Comparison of ENCODE assay signal across 8 cellular contexts in genomic region chr11:46006418-46007070, GRCh38.
A peak's percentile ranks its signal among the peaks of the same experiment; 100 is the strongest.
DNase-seq lines count a peak whose midpoint lies in the region; ATAC-seq lines count a peak whose summit lies in the region.

No MANE protein-coding gene starts in this region.

- intact Hi-C loops in left ventricle myocardium superior (cut with micrococcal nuclease), result no loop called here
- intact Hi-C loops in sciatic nerve (cut with DNase I), result loop anchor here (10.0 kb wide), 1 partner anchor 132 kb away; no protein-coding TSS in a partner anchor

- DNase-seq in activated CD4-positive, alpha-beta T cell treated with anti-CD3 and anti-CD28 coated beads for 4 hours, result peak; percentile 25 to 30
- no peak for DNase-seq in activated CD4-positive, alpha-beta T cell treated with anti-CD3 and anti-CD28 coated beads for 48 hours
- DNase-seq in NCI-H524 treated with DMSO at 0.1 percent for 48 hours (lab: John Stamatoyannopoulos, UW) (peak; percentile 24), amniotic epithelial cell (ENCODE audit: low read depth) (peak; percentile 72), left ventricle myocardium superior (no peak), sciatic nerve (ENCODE audit: low spot score) (no peak), mesenteric fat pad (ENCODE audit: low spot score) (no peak)

- peak; percentile 65 for ATAC-seq in HG03280 (IDR thresholded peaks at IDR 0.05; ENCODE audit: unreplicated experiment)
- ATAC-seq in left ventricle myocardium superior, result peak; percentile 83
- peak; percentile 86 for ATAC-seq in sciatic nerve

Comparison
In these comparisons a context has a peak if more than half of its experiments do, and no peak if none do; other contexts are left out.
1. DNase-seq: peak in activated CD4-positive, alpha-beta T cell treated with anti-CD3 and anti-CD28 coated beads for 4 hours (2 of 2), NCI-H524 treated with DMSO at 0.1 percent for 48 hours (single experiment) and amniotic epithelial cell (single experiment); none in activated CD4-positive, alpha-beta T cell treated with anti-CD3 and anti-CD28 coated beads for 48 hours (single experiment), left ventricle myocardium superior (single experiment), sciatic nerve (single experiment) and mesenteric fat pad (single experiment).
2. Peak in every context shown above with its lines, with median percentiles within 50 percentile points of each other: ATAC-seq.